13 cellular contexts compared by ENCODE assay signal in the genomic region with DNA sequence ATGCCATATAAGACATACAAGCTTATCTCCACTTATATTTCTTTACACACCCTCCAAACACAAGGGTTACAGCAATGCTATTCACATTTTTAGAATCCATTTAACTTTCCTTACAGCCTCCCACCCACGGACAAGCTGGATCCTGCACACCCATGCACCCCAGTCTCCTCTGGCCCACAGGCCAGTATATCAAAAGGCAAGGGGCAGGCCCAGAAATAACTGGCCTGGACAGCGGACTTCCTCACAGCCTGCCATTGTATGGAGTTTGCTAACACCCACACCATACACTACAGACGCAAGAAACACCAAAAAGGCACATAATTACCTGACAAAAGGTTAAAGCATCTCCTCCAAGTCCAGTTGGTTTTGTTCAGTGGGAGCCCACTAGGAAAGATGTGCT. TPM values are rescaled to one million over a fixed set of nuclear protein-coding genes. Genes with fewer than 3 reads are reported as not detected.
DNase-seq lines count a peak whose midpoint lies in the region; ATAC-seq and TF ChIP-seq lines count a peak whose summit lies in the region.
"Had no signal": no experiment of that assay in that cellular context is flagged by ENCODE, and none has a peak within 500 bp of the region (broad histone marks: within the 10 kb centered on the region; RNA-seq: fewer than 3 reads in every experiment).

No MANE protein-coding gene starts in this region.

- H3K27me3 ChIP-seq in heart left ventricle (peaks cover 41 to 98% (median 78%) of the 10 kb centered on the region in 9 donors), esophagus (ENCODE audit: control insufficient read depth in 1 of 2, insufficient read depth in 2 of 2, low read length in 2 of 2) (no peaks in the 10 kb centered on the region)

- peaks cover 11% of the 10 kb centered on the region for H3K27me3 Mint-ChIP-seq in nephron (ENCODE audit: low read depth)

- peaks cover 0 to 16% (median 0%) of the 10 kb centered on the region in 12 donors for H3K4me1 ChIP-seq in heart left ventricle
- peaks cover 0 to 2% of the 10 kb centered on the region in 2 donors for H3K4me1 ChIP-seq in esophagus (ENCODE audit: control insufficient read depth in 2 of 2, insufficient read depth in 2 of 2, low read length in 1 of 2)
- no peaks in the 10 kb centered on the region for H3K4me1 ChIP-seq in urinary bladder (ENCODE audit: insufficient read depth)

- H3K27ac ChIP-seq in heart left ventricle (peak overlapping the region in 7 of 12 donors; percentile 9 to 93 (median 75)), esophagus (ENCODE audit: low read depth in 2 of 2, low read length in 1 of 2) (peak overlapping the region; percentile 85 to 91), urinary bladder (ENCODE audit: low read depth) (peak overlapping the region; percentile 63)

- intact Hi-C loops in heart left ventricle (cut with DNase I) (no loop called here), Right ventricle myocardium superior (cut with DNase I) (no loop called here)

- H3K9me3 ChIP-seq in heart left ventricle: no peaks in the 10 kb centered on the region
- no peaks in the 10 kb centered on the region for H3K9me3 ChIP-seq in esophagus (ENCODE audit: control insufficient read depth in 2 of 2, insufficient read depth in 1 of 2, low read depth in 1 of 2, low read length in 1 of 2)

- peak overlapping the region; percentile 98 to 100 (median 99) for H3K27ac Mint-ChIP-seq in nephron
- H3K27ac Mint-ChIP-seq: activated B cell treated with CpG ODN at 0.5 μM for 24 hours; activated naive CD4-positive, alpha-beta T cell treated with anti-CD3 and anti-CD28 coated beads, Interleukin-2, amount 50 U/mL, for 24 hours; CD4-positive, alpha-beta T cell had no signal

- H3K4me1 Mint-ChIP-seq in nephron: peaks cover 77% of the 10 kb centered on the region
- H3K4me1 Mint-ChIP-seq: activated B cell treated with CpG ODN at 0.5 μM for 24 hours; activated naive CD4-positive, alpha-beta T cell treated with anti-CD3 and anti-CD28 coated beads, Interleukin-2, amount 50 U/mL, for 24 hours had no signal

- DNase-seq in heart left ventricle: no peak
- DNase-seq in Right ventricle myocardium superior: no peak
- no peak for DNase-seq in activated CD8-positive, alpha-beta memory T cell treated with anti-CD3 and anti-CD28 coated beads, Interleukin-2, amount 50 U/mL, for 4 hours
- DNase-seq: activated B cell treated with CpG ODN at 0.5 μM for 24 hours; CD4-positive, alpha-beta T cell; NCI-H748 treated with DMSO at 0.1 percent for 48 hours; stimulated activated naive CD8-positive, alpha-beta T cell treated with anti-CD3 and anti-CD28 coated beads, Interleukin-15, Interleukin-2, amounts not matched to agents 100 U/mL and 50 U/mL, for 24 hours had no signal

- H3K36me3 Mint-ChIP-seq in nephron (ENCODE audit: low read depth): peaks cover 73% of the 10 kb centered on the region
- H3K36me3 Mint-ChIP-seq: activated naive CD4-positive, alpha-beta T cell treated with anti-CD3 and anti-CD28 coated beads, Interleukin-2, amount 50 U/mL, for 24 hours had no signal

- H3K4me3 ChIP-seq in heart left ventricle (peak overlapping the region in 8 of 12 donors; percentile 9 to 51 (median 20)), esophagus (ENCODE audit: low read depth in 1 of 2, low read length in 2 of 2) (peak overlapping the region in 1 of 2 donors; percentile 77), urinary bladder (ENCODE audit: low read depth, low read length) (no peak overlapping the region)

- H3K36me3 ChIP-seq in heart left ventricle (no peaks in the 10 kb centered on the region), esophagus (ENCODE audit: control insufficient read depth in 2 of 2, insufficient read depth in 2 of 2, low read length in 1 of 2) (no peaks in the 10 kb centered on the region), urinary bladder (ENCODE audit: insufficient read depth) (no peaks in the 10 kb centered on the region)

- ATAC-seq in heart left ventricle: no peak
- ATAC-seq in Right ventricle myocardium superior (ENCODE audit: poor library complexity): no peak
- no peak for ATAC-seq in GM21390 (IDR thresholded peaks at IDR 0.05; ENCODE audit: unreplicated experiment)
- no peak for ATAC-seq in HG02588 (IDR thresholded peaks at IDR 0.05; ENCODE audit: unreplicated experiment)
- ATAC-seq: stimulated activated naive CD8-positive, alpha-beta T cell treated with anti-CD3 and anti-CD28 coated beads, Interleukin-15, Interleukin-2, amounts not matched to agents 100 U/mL and 50 U/mL, for 24 hours had no signal

- 23 to 29% (median 28%) methylated on average over 3 of the region's 3 CpGs for WGBS in heart left ventricle, 4 donors
- WGBS in esophagus, 2 donors: 23 to 32% methylated on average over 3 of the region's 3 CpGs
- WGBS in urinary bladder: 49% methylated on average over 3 of the region's 3 CpGs

- no peak for TF ChIP-seq POLR2A in heart left ventricle (IDR thresholded peaks at IDR 0.05)

- peak overlapping the region; percentile 90 to 93 (median 91) for H3K4me3 Mint-ChIP-seq in nephron
- H3K4me3 Mint-ChIP-seq: activated B cell treated with CpG ODN at 0.5 μM for 24 hours; activated naive CD4-positive, alpha-beta T cell treated with anti-CD3 and anti-CD28 coated beads, Interleukin-2, amount 50 U/mL, for 24 hours; CD4-positive, alpha-beta T cell had no signal

- no peaks in the 10 kb centered on the region for H3K9me3 Mint-ChIP-seq in nephron
- H3K9me3 Mint-ChIP-seq: activated B cell treated with CpG ODN at 0.5 μM for 24 hours; activated naive CD4-positive, alpha-beta T cell treated with anti-CD3 and anti-CD28 coated beads, Interleukin-2, amount 50 U/mL, for 24 hours; CD4-positive, alpha-beta T cell had no signal

- TF ChIP-seq CTCF in heart left ventricle (IDR thresholded peaks at IDR 0.05): no peak
- no peak for TF ChIP-seq CTCF in nephron (IDR thresholded peaks at IDR 0.05; ENCODE audit: unreplicated experiment in 3 of 3)

RNA-seq across cellular contexts. Expression of a gene that starts 12.0 kb away (rescaled TPM):
- total RNA-seq in heart left ventricle: 1 to 10 TPM in 3 of 9 donors, under 1 TPM in 5, not detected in 1; 0.23 to 2.6 (median 0.88) TPM
- polyA plus RNA-seq in heart left ventricle: under 1 TPM; 0.50 to 0.69 TPM
- 0.97 TPM for total RNA-seq in Right ventricle myocardium superior
- 1 to 10 TPM; 7.6 to 8.6 TPM for polyA plus RNA-seq in esophagus
- total RNA-seq in urinary bladder: 1.0 TPM
- polyA plus RNA-seq in urinary bladder: 6.0 TPM
- total RNA-seq: CD4-positive, alpha-beta T cell had no signal

RNA-seq across cellular contexts. Expression of a gene that starts 16.1 kb away (rescaled TPM):
- total RNA-seq in heart left ventricle (under 1 TPM in 2 of 9 donors, not detected in 7; 0.14 to 0.57 TPM), Right ventricle myocardium superior (0.11 TPM), urinary bladder (1.4 TPM)
- polyA plus RNA-seq in heart left ventricle (under 1 TPM in 1 of 2 donors, not detected in 1; 0.03 TPM), esophagus (1 to 10 TPM; 1.8 to 2.3 TPM), urinary bladder (1.3 TPM)
- total RNA-seq: activated B cell treated with CpG ODN at 0.5 μM for 24 hours; CD4-positive, alpha-beta T cell had no signal

RNA-seq across cellular contexts. Expression of a gene that starts 22.8 kb away (rescaled TPM):
- under 1 TPM in 3 of 9 donors, not detected in 6; 0.12 to 0.66 (median 0.59) TPM for total RNA-seq in heart left ventricle
- under 1 TPM in 1 of 2 donors, not detected in 1; 0.07 TPM for polyA plus RNA-seq in heart left ventricle
- total RNA-seq in Right ventricle myocardium superior: 0.13 TPM
- polyA plus RNA-seq in esophagus: 1 to 10 TPM; 1.5 to 2.1 TPM
- total RNA-seq in urinary bladder: 2.0 TPM
- 1.6 TPM for polyA plus RNA-seq in urinary bladder

RNA-seq across cellular contexts. Expression of a gene that starts 24.9 kb away (rescaled TPM):
- total RNA-seq in heart left ventricle: 1 to 10 TPM in 1 of 9 donors, under 1 TPM in 2, not detected in 6; 0.28 to 2.8 (median 0.44) TPM
- under 1 TPM in 1 of 2 donors, not detected in 1; 0.07 TPM for polyA plus RNA-seq in heart left ventricle
- 0.62 TPM for total RNA-seq in Right ventricle myocardium superior
- polyA plus RNA-seq in esophagus: 1 to 10 TPM; 1.7 to 3.5 TPM
- 12.5 TPM for total RNA-seq in urinary bladder
- 9.9 TPM for polyA plus RNA-seq in urinary bladder
- total RNA-seq: activated B cell treated with CpG ODN at 0.5 μM for 24 hours; CD4-positive, alpha-beta T cell had no signal

RNA-seq across cellular contexts. Expression of a gene that starts 29.0 kb away (rescaled TPM):
- total RNA-seq in heart left ventricle (not detected), Right ventricle myocardium superior (not detected), urinary bladder (8.4 TPM)
- polyA plus RNA-seq in heart left ventricle (not detected), esophagus (under 1 TPM; 0.19 to 0.69 TPM), urinary bladder (4.4 TPM)
- total RNA-seq: activated B cell treated with CpG ODN at 0.5 μM for 24 hours; CD4-positive, alpha-beta T cell had no signal
